ENCODE assay signal across 8 cellular contexts in the genomic region with DNA sequence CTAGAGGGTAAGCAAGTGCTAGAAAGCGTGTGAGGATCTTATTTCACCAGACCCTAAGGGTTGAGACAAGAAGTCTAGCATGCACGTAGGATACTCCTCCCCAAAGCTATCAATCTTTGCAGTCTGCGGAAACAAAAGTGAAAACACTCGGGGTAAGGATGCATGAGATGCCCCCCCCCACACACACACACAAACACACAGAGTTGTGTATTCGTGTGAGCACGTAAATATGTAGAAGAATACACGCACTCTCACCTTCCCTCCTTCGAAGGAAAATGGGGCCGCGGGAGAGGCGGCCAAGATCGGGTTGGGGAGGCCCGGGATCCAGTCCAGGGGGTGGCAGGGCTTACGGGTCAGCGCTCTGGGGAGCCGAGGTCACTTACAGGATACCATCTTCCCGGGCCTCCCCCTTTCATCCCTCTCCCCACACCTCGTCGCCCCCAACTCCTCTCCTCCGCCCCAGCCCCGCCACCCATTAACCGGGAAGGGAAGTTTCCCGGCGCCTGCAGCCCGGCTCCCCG. TPM values are rescaled to one million over a fixed set of nuclear protein-coding genes. Genes with fewer than 3 reads are reported as not detected.
DNase-seq lines count a peak whose midpoint lies in the region; ATAC-seq and TF ChIP-seq lines count a peak whose summit lies in the region.

No MANE protein-coding gene starts in this region.

- no peaks in the 10 kb centered on the region for H3K9me3 Mint-ChIP-seq in memory B cell

- no peaks in the 10 kb centered on the region for H3K36me3 ChIP-seq in BJ (ENCODE audit: control insufficient read depth, insufficient read depth, low read length)
- H3K36me3 ChIP-seq in SK-N-MC (ENCODE audit: insufficient read depth, low read length): no peaks in the 10 kb centered on the region
- H3K36me3 ChIP-seq in ectodermal cell (ENCODE audit: control insufficient read depth, insufficient read depth, low read length): no peaks in the 10 kb centered on the region
- no peaks in the 10 kb centered on the region for H3K36me3 ChIP-seq in urinary bladder (ENCODE audit: insufficient read depth)

- H3K4me3 Mint-ChIP-seq in memory B cell: peak overlapping the region; percentile 98

- DNase-seq in BJ (ENCODE audit: low read depth) (no peak), SK-N-MC (ENCODE audit: low read depth, low spot score) (no peak), memory B cell (ENCODE audit: low spot score in 2 of 2) (peak in 1 of 2 donors; percentile 5)
- DNase-seq in stimulated activated CD4-positive, alpha-beta T cell treated with anti-CD3 and anti-CD28 coated beads, Interleukin-15, amount 100 ng/mL, for 24 hours: no peak

- H3K4me1 Mint-ChIP-seq in memory B cell: peaks cover 27% of the 10 kb centered on the region

- H3K9ac ChIP-seq in SK-N-MC (ENCODE audit: insufficient read length): peak overlapping the region; percentile 91

- H3K27me3 ChIP-seq in BJ (ENCODE audit: control insufficient read depth, insufficient read depth, low read length) (no peaks in the 10 kb centered on the region), ectodermal cell (ENCODE audit: control insufficient read depth, insufficient read depth, low read length, poor library complexity, severe bottlenecking) (no peaks in the 10 kb centered on the region)

- no peaks in the 10 kb centered on the region for H3K27me3 Mint-ChIP-seq in memory B cell

- CTCF ChIA-PET in BJ (lab: Yijun Ruan, JAX): interaction anchor here (1.2 kb wide), 1 partner anchor 9 kb away, joined by 3 read pairs; no protein-coding TSS in a partner anchor

- 0 to 1% methylated on average over 23 to 26 of the region's 26 CpGs for WGBS in ectodermal cell, 2 experiments
- under 1% methylated on average over 26 of the region's 26 CpGs for WGBS in urinary bladder

- H3K9me3 ChIP-seq in SK-N-MC (ENCODE audit: low read depth, low read length) (no peaks in the 10 kb centered on the region), ectodermal cell (ENCODE audit: control insufficient read depth, low read length) (no peaks in the 10 kb centered on the region)

- TF ChIP-seq CTCF in BJ (IDR thresholded peaks at IDR 0.05; ENCODE audit: insufficient read depth, low read depth, low read length): no peak

- H3K4me3 ChIP-seq in BJ (ENCODE audit: low read depth, low read length) (peak overlapping the region; percentile 98), SK-N-MC (peak overlapping the region; percentile 82), ectodermal cell (ENCODE audit: insufficient read depth, low read depth, low read length) (peak overlapping the region; percentile 90), urinary bladder (ENCODE audit: low read depth, low read length) (peak overlapping the region; percentile 97)

- H3K36me3 Mint-ChIP-seq in memory B cell: peaks cover 4% of the 10 kb centered on the region

- ATAC-seq in GM18517 (IDR thresholded peaks at IDR 0.05; ENCODE audit: unreplicated experiment): peak; percentile 34
- ATAC-seq in HG03039 (IDR thresholded peaks at IDR 0.05; ENCODE audit: unreplicated experiment): peak; percentile 29
- peak; percentile 20 for ATAC-seq in memory B cell (ENCODE audit: low read depth)

- no peaks in the 10 kb centered on the region for H3K4me1 ChIP-seq in ectodermal cell (ENCODE audit: control insufficient read depth, insufficient read depth, low read length)
- no peaks in the 10 kb centered on the region for H3K4me1 ChIP-seq in urinary bladder (ENCODE audit: insufficient read depth)

- H3K27ac ChIP-seq in SK-N-MC (no peak overlapping the region), ectodermal cell (ENCODE audit: insufficient read depth, low read depth, low read length, poor library complexity, severe bottlenecking) (no peak overlapping the region), urinary bladder (ENCODE audit: low read depth) (peak overlapping the region; percentile 91)

- peak overlapping the region; percentile 99 for H3K27ac Mint-ChIP-seq in memory B cell

- POLR2A ChIA-PET in BJ (lab: Charles Lee): interaction anchor here (0.6 kb wide), 1 partner anchor 33 kb away, joined by 3 read pairs; no protein-coding TSS in a partner anchor

RNA-seq across cellular contexts. Expression of gene CUL2, which starts 0.4 kb away (rescaled TPM):
- polyA plus RNA-seq in BJ (2011; rRNA removed): 9.4 and 20.7 TPM in 2 replicates
- polyA minus RNA-seq in BJ (2011; rRNA and poly(A)+ RNA removed): 10.3 and 12.1 TPM in 2 replicates
- 47.8 TPM for polyA plus RNA-seq in ectodermal cell (2013, experiment 1 of 4)
- 48.5 TPM for polyA plus RNA-seq in ectodermal cell (2013, experiment 2 of 4)
- polyA plus RNA-seq in ectodermal cell (2013, experiment 3 of 4): 41.2 TPM
- polyA plus RNA-seq in ectodermal cell (2013, experiment 4 of 4): 40.7 TPM
- 41.0 TPM for total RNA-seq in urinary bladder
- 19.0 TPM for polyA plus RNA-seq in urinary bladder

RNA-seq across cellular contexts. Expression of gene CREM, which starts 36.9 kb away (rescaled TPM):
- polyA plus RNA-seq in BJ (2011; rRNA removed) (20.5 and 28.8 TPM in 2 replicates), urinary bladder (49.3 TPM)
- polyA minus RNA-seq in BJ (2011; rRNA and poly(A)+ RNA removed): 6.8 and 12.7 TPM in 2 replicates
- polyA plus RNA-seq in ectodermal cell (2013, experiment 1 of 4): 53.0 TPM
- polyA plus RNA-seq in ectodermal cell (2013, experiment 2 of 4): 48.6 TPM
- 43.0 TPM for polyA plus RNA-seq in ectodermal cell (2013, experiment 3 of 4)
- polyA plus RNA-seq in ectodermal cell (2013, experiment 4 of 4): 52.2 TPM
- 45.7 TPM for total RNA-seq in urinary bladder
